ENCODE assay signal across 1 cellular context in the genomic region with DNA sequence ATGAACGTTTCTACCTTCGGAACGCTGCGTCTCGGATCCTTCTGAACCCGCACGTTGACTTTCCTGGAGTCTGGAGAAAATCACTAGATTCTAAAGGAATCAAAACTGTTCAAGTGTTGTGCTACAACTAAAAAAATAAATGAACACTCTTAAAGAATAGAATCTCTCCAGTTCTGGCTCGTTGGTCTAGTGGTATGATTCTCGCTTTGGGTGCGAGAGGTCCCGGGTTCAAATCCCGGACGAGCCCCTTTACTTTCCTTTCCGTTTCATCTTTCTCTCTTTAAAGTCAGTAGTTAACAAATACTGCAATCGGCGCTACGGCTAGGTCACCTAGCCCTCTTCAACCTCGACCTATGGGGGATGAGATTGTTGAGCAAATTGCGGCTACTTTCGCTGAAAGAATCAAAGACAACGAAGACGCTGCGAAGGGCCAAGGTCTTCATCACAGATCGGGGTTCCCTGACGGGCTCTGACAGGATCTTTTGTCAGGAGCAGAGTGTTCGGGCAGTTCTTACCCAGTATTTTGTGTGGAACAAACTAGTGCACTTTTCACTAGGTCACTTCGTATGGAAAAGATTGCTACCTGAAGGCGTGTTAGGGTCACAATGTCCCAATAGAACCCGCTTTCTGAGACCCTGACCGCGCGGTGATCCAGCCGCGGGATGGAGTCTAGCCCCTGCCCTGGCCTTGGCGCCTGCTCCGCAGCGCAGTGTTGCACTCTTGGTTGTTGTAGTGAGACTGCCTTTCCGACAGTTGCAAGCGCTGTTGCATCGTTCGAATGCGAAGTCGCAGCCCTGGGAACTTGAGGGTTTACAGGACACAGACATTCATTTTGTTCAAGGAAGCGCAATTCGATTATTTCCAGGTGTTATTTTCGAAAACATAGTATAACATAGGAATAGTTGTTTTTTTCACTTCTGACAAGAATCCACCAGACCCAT.
A peak's percentile ranks its signal among the peaks of the same experiment; 100 is the strongest.
TF ChIP-seq lines count a peak whose summit lies in the region.

No MANE protein-coding gene starts in this region.

TF ChIP-seq in K562, 482 proteins besides CTCF, POLR2A, EP300 and RAD21 (continued from another document and continues in another):
- no peak for TF ChIP-seq POU5F1 (IDR thresholded peaks at IDR 0.05; ENCODE audit: borderline replicate concordance, low read depth, low read length, partially characterized antibody)
- TF ChIP-seq, protein P1, sequence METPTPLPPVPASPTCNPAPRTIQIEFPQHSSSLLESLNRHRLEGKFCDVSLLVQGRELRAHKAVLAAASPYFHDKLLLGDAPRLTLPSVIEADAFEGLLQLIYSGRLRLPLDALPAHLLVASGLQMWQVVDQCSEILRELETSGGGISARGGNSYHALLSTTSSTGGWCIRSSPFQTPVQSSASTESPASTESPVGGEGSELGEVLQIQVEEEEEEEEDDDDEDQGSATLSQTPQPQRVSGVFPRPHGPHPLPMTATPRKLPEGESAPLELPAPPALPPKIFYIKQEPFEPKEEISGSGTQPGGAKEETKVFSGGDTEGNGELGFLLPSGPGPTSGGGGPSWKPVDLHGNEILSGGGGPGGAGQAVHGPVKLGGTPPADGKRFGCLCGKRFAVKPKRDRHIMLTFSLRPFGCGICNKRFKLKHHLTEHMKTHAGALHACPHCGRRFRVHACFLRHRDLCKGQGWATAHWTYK (CRISPR knock-in tag; IDR thresholded peaks at IDR 0.05), result no peak
- TF ChIP-seq, protein P2, sequence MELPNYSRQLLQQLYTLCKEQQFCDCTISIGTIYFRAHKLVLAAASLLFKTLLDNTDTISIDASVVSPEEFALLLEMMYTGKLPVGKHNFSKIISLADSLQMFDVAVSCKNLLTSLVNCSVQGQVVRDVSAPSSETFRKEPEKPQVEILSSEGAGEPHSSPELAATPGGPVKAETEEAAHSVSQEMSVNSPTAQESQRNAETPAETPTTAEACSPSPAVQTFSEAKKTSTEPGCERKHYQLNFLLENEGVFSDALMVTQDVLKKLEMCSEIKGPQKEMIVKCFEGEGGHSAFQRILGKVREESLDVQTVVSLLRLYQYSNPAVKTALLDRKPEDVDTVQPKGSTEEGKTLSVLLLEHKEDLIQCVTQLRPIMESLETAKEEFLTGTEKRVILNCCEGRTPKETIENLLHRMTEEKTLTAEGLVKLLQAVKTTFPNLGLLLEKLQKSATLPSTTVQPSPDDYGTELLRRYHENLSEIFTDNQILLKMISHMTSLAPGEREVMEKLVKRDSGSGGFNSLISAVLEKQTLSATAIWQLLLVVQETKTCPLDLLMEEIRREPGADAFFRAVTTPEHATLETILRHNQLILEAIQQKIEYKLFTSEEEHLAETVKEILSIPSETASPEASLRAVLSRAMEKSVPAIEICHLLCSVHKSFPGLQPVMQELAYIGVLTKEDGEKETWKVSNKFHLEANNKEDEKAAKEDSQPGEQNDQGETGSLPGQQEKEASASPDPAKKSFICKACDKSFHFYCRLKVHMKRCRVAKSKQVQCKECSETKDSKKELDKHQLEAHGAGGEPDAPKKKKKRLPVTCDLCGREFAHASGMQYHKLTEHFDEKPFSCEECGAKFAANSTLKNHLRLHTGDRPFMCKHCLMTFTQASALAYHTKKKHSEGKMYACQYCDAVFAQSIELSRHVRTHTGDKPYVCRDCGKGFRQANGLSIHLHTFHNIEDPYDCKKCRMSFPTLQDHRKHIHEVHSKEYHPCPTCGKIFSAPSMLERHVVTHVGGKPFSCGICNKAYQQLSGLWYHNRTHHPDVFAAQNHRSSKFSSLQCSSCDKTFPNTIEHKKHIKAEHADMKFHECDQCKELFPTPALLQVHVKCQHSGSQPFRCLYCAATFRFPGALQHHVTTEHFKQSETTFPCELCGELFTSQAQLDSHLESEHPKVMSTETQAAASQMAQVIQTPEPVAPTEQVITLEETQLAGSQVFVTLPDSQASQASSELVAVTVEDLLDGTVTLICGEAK (IDR thresholded peaks at IDR 0.05), result peak; percentile 76
- TF ChIP-seq, protein P2 (CRISPR knock-in tag; IDR thresholded peaks at IDR 0.05), result no peak
- TF ChIP-seq MBD2 (IDR thresholded peaks at IDR 0.05; ENCODE audit: borderline replicate concordance, low read depth), result no peak
- peak in 1 of 2 experiments; percentile 60; a peak in 1 of 4 replicates for TF ChIP-seq ARNT (IDR thresholded peaks at IDR 0.05)
- TF ChIP-seq POLR2G (IDR thresholded peaks at IDR 0.05; ENCODE audit: low read depth, low read length), result no peak
- no peak for TF ChIP-seq E2F3 (CRISPR knock-in tag; IDR thresholded peaks at IDR 0.05)
- no peak for TF ChIP-seq RBM34 (IDR thresholded peaks at IDR 0.05; ENCODE audit: borderline replicate concordance, insufficient read depth, low read length)
- TF ChIP-seq MECOM (CRISPR knock-in tag; IDR thresholded peaks at IDR 0.05), result 0 out of 2 replicates have a peak, but pooled peaks have one; percentile 41
- TF ChIP-seq NFIC (IDR thresholded peaks at IDR 0.05), result peak; percentile 67
- TF ChIP-seq ETS2 (tag; IDR thresholded peaks at IDR 0.05; ENCODE audit: borderline replicate concordance, poor library complexity, severe bottlenecking), result no peak
- no peak for TF ChIP-seq NONO (IDR thresholded peaks at IDR 0.05; ENCODE audit: low read depth in 2 of 2, low read length in 1 of 2)
- TF ChIP-seq CHCHD3 (CRISPR knock-in tag; IDR thresholded peaks at IDR 0.05), result no peak
- no peak for TF ChIP-seq ZNF143 (CRISPR knock-in tag; IDR thresholded peaks at IDR 0.05)
- TF ChIP-seq, protein P3, sequence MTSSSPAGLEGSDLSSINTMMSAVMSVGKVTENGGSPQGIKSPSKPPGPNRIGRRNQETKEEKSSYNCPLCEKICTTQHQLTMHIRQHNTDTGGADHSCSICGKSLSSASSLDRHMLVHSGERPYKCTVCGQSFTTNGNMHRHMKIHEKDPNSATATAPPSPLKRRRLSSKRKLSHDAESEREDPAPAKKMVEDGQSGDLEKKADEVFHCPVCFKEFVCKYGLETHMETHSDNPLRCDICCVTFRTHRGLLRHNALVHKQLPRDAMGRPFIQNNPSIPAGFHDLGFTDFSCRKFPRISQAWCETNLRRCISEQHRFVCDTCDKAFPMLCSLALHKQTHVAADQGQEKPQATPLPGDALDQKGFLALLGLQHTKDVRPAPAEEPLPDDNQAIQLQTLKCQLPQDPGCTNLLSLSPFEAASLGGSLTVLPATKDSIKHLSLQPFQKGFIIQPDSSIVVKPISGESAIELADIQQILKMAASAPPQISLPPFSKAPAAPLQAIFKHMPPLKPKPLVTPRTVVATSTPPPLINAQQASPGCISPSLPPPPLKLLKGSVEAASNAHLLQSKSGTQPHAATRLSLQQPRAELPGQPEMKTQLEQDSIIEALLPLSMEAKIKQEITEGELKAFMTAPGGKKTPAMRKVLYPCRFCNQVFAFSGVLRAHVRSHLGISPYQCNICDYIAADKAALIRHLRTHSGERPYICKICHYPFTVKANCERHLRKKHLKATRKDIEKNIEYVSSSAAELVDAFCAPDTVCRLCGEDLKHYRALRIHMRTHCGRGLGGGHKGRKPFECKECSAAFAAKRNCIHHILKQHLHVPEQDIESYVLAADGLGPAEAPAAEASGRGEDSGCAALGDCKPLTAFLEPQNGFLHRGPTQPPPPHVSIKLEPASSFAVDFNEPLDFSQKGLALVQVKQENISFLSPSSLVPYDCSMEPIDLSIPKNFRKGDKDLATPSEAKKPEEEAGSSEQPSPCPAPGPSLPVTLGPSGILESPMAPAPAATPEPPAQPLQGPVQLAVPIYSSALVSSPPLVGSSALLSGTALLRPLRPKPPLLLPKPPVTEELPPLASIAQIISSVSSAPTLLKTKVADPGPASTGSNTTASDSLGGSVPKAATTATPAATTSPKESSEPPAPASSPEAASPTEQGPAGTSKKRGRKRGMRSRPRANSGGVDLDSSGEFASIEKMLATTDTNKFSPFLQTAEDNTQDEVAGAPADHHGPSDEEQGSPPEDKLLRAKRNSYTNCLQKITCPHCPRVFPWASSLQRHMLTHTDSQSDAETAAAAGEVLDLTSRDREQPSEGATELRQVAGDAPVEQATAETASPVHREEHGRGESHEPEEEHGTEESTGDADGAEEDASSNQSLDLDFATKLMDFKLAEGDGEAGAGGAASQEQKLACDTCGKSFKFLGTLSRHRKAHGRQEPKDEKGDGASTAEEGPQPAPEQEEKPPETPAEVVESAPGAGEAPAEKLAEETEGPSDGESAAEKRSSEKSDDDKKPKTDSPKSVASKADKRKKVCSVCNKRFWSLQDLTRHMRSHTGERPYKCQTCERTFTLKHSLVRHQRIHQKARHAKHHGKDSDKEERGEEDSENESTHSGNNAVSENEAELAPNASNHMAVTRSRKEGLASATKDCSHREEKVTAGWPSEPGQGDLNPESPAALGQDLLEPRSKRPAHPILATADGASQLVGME (CRISPR knock-in tag; IDR thresholded peaks at IDR 0.05), result no peak
- no peak for TF ChIP-seq HMGN3 (IDR thresholded peaks at IDR 0.05; ENCODE audit: borderline replicate concordance, extremely low read depth, insufficient read length, low read depth, low read length)
- no peak for TF ChIP-seq ZNF347 (CRISPR knock-in tag; IDR thresholded peaks at IDR 0.05; ENCODE audit: low read depth)
- TF ChIP-seq L3MBTL2 (IDR thresholded peaks at IDR 0.05), result peak; percentile 52; the same call in 1 of the 2 replicates
- TF ChIP-seq NR3C1 (CRISPR knock-in tag; IDR thresholded peaks at IDR 0.05), result no peak
- TF ChIP-seq CBFA2T3 (IDR thresholded peaks at IDR 0.05), result 0 out of 2 replicates have a peak, but pooled peaks have one; percentile 3
- TF ChIP-seq MTA1 (IDR thresholded peaks at IDR 0.05; ENCODE audit: borderline replicate concordance), result 0 out of 2 replicates have a peak, but pooled peaks have one; percentile 40
- peak; percentile 18; the same call in 1 of the 2 replicates for TF ChIP-seq ATF7 (IDR thresholded peaks at IDR 0.05)
- TF ChIP-seq POLR3G (IDR thresholded peaks at IDR 0.05; ENCODE audit: extremely low read depth, insufficient read length, insufficient replicate concordance), result peak; percentile 35
- TF ChIP-seq, protein P4, sequence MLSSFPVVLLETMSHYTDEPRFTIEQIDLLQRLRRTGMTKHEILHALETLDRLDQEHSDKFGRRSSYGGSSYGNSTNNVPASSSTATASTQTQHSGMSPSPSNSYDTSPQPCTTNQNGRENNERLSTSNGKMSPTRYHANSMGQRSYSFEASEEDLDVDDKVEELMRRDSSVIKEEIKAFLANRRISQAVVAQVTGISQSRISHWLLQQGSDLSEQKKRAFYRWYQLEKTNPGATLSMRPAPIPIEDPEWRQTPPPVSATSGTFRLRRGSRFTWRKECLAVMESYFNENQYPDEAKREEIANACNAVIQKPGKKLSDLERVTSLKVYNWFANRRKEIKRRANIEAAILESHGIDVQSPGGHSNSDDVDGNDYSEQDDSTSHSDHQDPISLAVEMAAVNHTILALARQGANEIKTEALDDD (IDR thresholded peaks at IDR 0.05), result peak; percentile 97
- no peak for TF ChIP-seq ZNF780A (CRISPR knock-in tag; IDR thresholded peaks at IDR 0.05)
- TF ChIP-seq ZNF589 (CRISPR knock-in tag; IDR thresholded peaks at IDR 0.05; ENCODE audit: low read depth), result no peak
- TF ChIP-seq SRSF7 (optimal IDR thresholded peaks at IDR 0.05; ENCODE audit: low read depth, low read length), result no peak
- no peak for TF ChIP-seq ZFP36 (IDR thresholded peaks at IDR 0.05; ENCODE audit: low read depth, low read length, partially characterized antibody)
- no peak for TF ChIP-seq HDAC6 (IDR thresholded peaks at IDR 0.05; ENCODE audit: low read depth, low read length)
- TF ChIP-seq, protein P5, sequence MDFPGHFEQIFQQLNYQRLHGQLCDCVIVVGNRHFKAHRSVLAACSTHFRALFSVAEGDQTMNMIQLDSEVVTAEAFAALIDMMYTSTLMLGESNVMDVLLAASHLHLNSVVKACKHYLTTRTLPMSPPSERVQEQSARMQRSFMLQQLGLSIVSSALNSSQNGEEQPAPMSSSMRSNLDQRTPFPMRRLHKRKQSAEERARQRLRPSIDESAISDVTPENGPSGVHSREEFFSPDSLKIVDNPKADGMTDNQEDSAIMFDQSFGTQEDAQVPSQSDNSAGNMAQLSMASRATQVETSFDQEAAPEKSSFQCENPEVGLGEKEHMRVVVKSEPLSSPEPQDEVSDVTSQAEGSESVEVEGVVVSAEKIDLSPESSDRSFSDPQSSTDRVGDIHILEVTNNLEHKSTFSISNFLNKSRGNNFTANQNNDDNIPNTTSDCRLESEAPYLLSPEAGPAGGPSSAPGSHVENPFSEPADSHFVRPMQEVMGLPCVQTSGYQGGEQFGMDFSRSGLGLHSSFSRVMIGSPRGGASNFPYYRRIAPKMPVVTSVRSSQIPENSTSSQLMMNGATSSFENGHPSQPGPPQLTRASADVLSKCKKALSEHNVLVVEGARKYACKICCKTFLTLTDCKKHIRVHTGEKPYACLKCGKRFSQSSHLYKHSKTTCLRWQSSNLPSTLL (IDR thresholded peaks at IDR 0.05), result 0 out of 2 replicates have a peak, but pooled peaks have one; percentile 24
- TF ChIP-seq ZFX (CRISPR knock-in tag; IDR thresholded peaks at IDR 0.05), result no peak
- peak; percentile 66 for TF ChIP-seq BCOR (IDR thresholded peaks at IDR 0.05)
